ENCODE assay signal across 15 cellular contexts in genomic region chr3:113663761-113664160, GRCh38. TPM values are rescaled to one million over a fixed set of nuclear protein-coding genes. Genes with fewer than 3 reads are reported as not detected.
DNase-seq lines count a peak whose midpoint lies in the region; ATAC-seq and TF ChIP-seq lines count a peak whose summit lies in the region.
"Had no signal": no experiment of that assay in that cellular context is flagged by ENCODE, and none has a peak within 500 bp of the region (broad histone marks: within the 10 kb centered on the region; RNA-seq: fewer than 3 reads in every experiment).

No MANE protein-coding gene starts in this region.

- no peaks in the 10 kb centered on the region for H3K9me3 Mint-ChIP-seq in progenitor cell of endocrine pancreas (ENCODE audit: low read depth)
- no peaks in the 10 kb centered on the region for H3K9me3 Mint-ChIP-seq in activated naive CD4-positive, alpha-beta T cell treated with anti-CD3 and anti-CD28 coated beads for 36 hours
- H3K9me3 Mint-ChIP-seq: CD8-positive, alpha-beta T cell had no signal

- H3K27ac Mint-ChIP-seq in progenitor cell of endocrine pancreas: peak overlapping the region; percentile 93
- no peak overlapping the region for H3K27ac Mint-ChIP-seq in activated naive CD4-positive, alpha-beta T cell treated with anti-CD3 and anti-CD28 coated beads for 36 hours

- H3K27ac ChIP-seq in VCaP: peak overlapping the region; percentile 94
- H3K27ac ChIP-seq: HL-60 had no signal

- TF ChIP-seq CTCF in VCaP (conservative IDR thresholded peaks at IDR 0.05): no peak
- no peak for TF ChIP-seq CTCF in progenitor cell of endocrine pancreas (IDR thresholded peaks at IDR 0.05; ENCODE audit: unreplicated experiment)

- CTCF ChIA-PET in activated naive CD4-positive, alpha-beta T cell treated with anti-CD3 and anti-CD28 coated beads for 36 hours (lab: Charles Lee): interaction anchor here (1.5 kb wide), 1 partner anchor 170 kb away, joined by 3 read pairs; no protein-coding TSS in a partner anchor

- H3K4me1 Mint-ChIP-seq in progenitor cell of endocrine pancreas (ENCODE audit: low read depth): peaks cover 52% of the 10 kb centered on the region
- H3K4me1 Mint-ChIP-seq in activated naive CD4-positive, alpha-beta T cell treated with anti-CD3 and anti-CD28 coated beads for 36 hours (ENCODE audit: low read depth): peaks cover 13% of the 10 kb centered on the region

- peak; percentile 72 for ATAC-seq in left lobe of liver
- ATAC-seq in HG03457 (IDR thresholded peaks at IDR 0.05; ENCODE audit: unreplicated experiment): no peak
- ATAC-seq: CD8-positive, alpha-beta T cell had no signal

- DNase-seq in left lobe of liver (ENCODE audit: low spot score) (no peak), progenitor cell of endocrine pancreas (ENCODE audit: low spot score, unreplicated experiment) (no peak), posterior cingulate gyrus (no peak)
- no peak for DNase-seq in stimulated activated CD4-positive, alpha-beta T cell treated with anti-CD3 and anti-CD28 coated beads, Interleukin-4, amount 100 ng/mL, for 4 hours
- DNase-seq in activated naive CD4-positive, alpha-beta T cell treated with anti-CD3 and anti-CD28 coated beads for 36 hours: no peak
- DNase-seq: CD8-positive, alpha-beta T cell; DMS79; KBM-7; MV-4-11; NCI-H187 treated with DMSO at 0.1 percent for 48 hours; OCI-M1; SIG-M5 had no signal

- H3K27me3 Mint-ChIP-seq in progenitor cell of endocrine pancreas: no peaks in the 10 kb centered on the region
- H3K27me3 Mint-ChIP-seq in activated naive CD4-positive, alpha-beta T cell treated with anti-CD3 and anti-CD28 coated beads for 36 hours (ENCODE audit: low read depth): no peaks in the 10 kb centered on the region

- peaks cover 22% of the 10 kb centered on the region for H3K36me3 Mint-ChIP-seq in progenitor cell of endocrine pancreas (ENCODE audit: insufficient read depth)
- peaks cover 40% of the 10 kb centered on the region for H3K36me3 Mint-ChIP-seq in activated naive CD4-positive, alpha-beta T cell treated with anti-CD3 and anti-CD28 coated beads for 36 hours (ENCODE audit: low read depth)

- peak overlapping the region; percentile 14 for H3K4me3 Mint-ChIP-seq in progenitor cell of endocrine pancreas (ENCODE audit: low read depth)
- H3K4me3 Mint-ChIP-seq in activated naive CD4-positive, alpha-beta T cell treated with anti-CD3 and anti-CD28 coated beads for 36 hours: no peak overlapping the region
- H3K4me3 Mint-ChIP-seq: CD8-positive, alpha-beta T cell had no signal

- intact Hi-C loops in posterior cingulate gyrus (cut with DNase I): no loop called here
- intact Hi-C loops in activated naive CD4-positive, alpha-beta T cell treated with anti-CD3 and anti-CD28 coated beads for 36 hours (cut with micrococcal nuclease): no loop called here

RNA-seq across cellular contexts. Expression of gene USF3, which starts 32.7 kb away (rescaled TPM):
- 17.9 TPM for total RNA-seq in left lobe of liver
- total RNA-seq in progenitor cell of endocrine pancreas: 20.8 and 22.3 TPM in 2 replicates
- 1 to 10 TPM; 7.5 to 7.9 TPM for total RNA-seq in activated naive CD4-positive, alpha-beta T cell treated with anti-CD3 and anti-CD28 coated beads for 36 hours
